In the genomic region with DNA sequence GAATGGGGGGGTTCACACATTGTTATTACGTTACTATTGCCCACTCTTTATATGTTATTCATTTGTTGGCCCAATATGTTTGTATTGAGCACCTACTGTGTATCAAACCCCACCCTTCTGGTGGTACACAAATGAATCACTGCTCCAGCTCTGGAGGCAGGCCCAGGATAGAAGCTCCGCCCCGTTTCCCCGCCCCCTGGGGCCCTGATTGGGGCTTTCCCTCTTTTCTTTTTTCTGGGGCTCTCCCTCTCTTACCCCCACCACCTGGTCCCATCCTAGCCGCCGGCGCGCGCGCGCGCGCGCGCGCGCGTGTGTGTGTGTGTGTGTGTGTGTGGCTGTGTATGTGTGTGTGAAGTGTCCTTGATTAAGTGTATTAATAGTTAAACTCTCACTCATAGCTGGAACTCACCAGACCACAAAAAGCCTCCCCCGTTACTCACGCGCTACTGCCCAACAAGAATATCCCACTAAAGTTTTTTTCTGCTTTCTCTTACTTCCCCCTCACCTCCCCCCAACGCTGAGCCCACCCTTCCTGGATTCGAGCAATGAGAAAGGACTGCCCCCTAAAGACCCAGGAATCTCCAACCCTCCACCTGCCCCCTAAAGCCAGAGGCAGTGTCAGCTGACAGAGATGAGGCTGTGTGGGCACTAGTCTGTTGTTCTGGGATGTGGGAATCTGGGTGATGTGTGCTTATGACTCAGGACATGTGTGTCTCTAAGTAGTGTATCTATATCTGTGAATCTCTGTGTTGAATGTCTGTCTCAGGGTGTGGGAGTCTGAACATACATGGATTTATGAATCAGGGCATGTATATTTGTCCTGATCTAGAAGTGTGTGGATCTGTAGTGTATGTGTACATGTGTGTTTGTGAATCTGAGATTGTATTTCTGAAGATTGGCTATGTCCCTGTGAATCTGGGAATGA, we compare ENCODE assay signal across 8 cellular contexts. TPM values are rescaled to one million over a fixed set of nuclear protein-coding genes. Genes with fewer than 3 reads are reported as not detected.
DNase-seq lines count a peak whose midpoint lies in the region; ATAC-seq and TF ChIP-seq lines count a peak whose summit lies in the region.

No MANE protein-coding gene starts in this region.

- peaks cover 26% of the 10 kb centered on the region for H3K27me3 Mint-ChIP-seq in activated naive CD4-positive, alpha-beta T cell treated with anti-CD3 and anti-CD28 coated beads, Interleukin-2, amount 50 U/mL, for 24 hours

- no peak for TF ChIP-seq CTCF in PC-3 (conservative IDR thresholded peaks at IDR 0.05; ENCODE audit: low read depth, low read length)
- no peak for TF ChIP-seq CTCF in upper lobe of right lung (IDR thresholded peaks at IDR 0.05)

- peaks cover 31% of the 10 kb centered on the region for H3K4me1 Mint-ChIP-seq in activated naive CD4-positive, alpha-beta T cell treated with anti-CD3 and anti-CD28 coated beads, Interleukin-2, amount 50 U/mL, for 24 hours

- CTCF ChIA-PET in PC-3 (lab: Charles Lee): interaction anchor here (0.6 to 0.9 kb wide), 3 partner anchors 9 to 14 kb away, joined by 3 to 14 read pairs (median 11); no protein-coding TSS in a partner anchor

- peak overlapping the region; percentile 24 for H3K4me3 Mint-ChIP-seq in activated naive CD4-positive, alpha-beta T cell treated with anti-CD3 and anti-CD28 coated beads, Interleukin-2, amount 50 U/mL, for 24 hours

- H3K36me3 Mint-ChIP-seq in activated naive CD4-positive, alpha-beta T cell treated with anti-CD3 and anti-CD28 coated beads, Interleukin-2, amount 50 U/mL, for 24 hours: no peaks in the 10 kb centered on the region

- H3K9me3 Mint-ChIP-seq in activated naive CD4-positive, alpha-beta T cell treated with anti-CD3 and anti-CD28 coated beads, Interleukin-2, amount 50 U/mL, for 24 hours: no peaks in the 10 kb centered on the region

- ATAC-seq in GM18861 (IDR thresholded peaks at IDR 0.05; ENCODE audit: unreplicated experiment): peak; percentile 39
- peak; percentile 36 for ATAC-seq in HG03045 (IDR thresholded peaks at IDR 0.05; ENCODE audit: unreplicated experiment)
- ATAC-seq in PC-3: peak; percentile 51
- peak; percentile 46 for ATAC-seq in upper lobe of right lung

- no peak overlapping the region for H3K27ac Mint-ChIP-seq in activated naive CD4-positive, alpha-beta T cell treated with anti-CD3 and anti-CD28 coated beads, Interleukin-2, amount 50 U/mL, for 24 hours

- H3K36me3 ChIP-seq in ACC112 (ENCODE audit: insufficient read depth, low read length): no peaks in the 10 kb centered on the region
- H3K36me3 ChIP-seq in PC-3 (ENCODE audit: low read depth, low read length): no peaks in the 10 kb centered on the region
- no peaks in the 10 kb centered on the region for H3K36me3 ChIP-seq in neuron (ENCODE audit: insufficient read depth, low read length)
- no peaks in the 10 kb centered on the region for H3K36me3 ChIP-seq in upper lobe of right lung

- peaks cover 3% of the 10 kb centered on the region for H3F3A ChIP-seq in PC-3 (ENCODE audit: low read length, unreplicated experiment)

- H3K4me1 ChIP-seq in ACC112 (ENCODE audit: control insufficient read depth, insufficient read depth, low read length, unreplicated experiment) (peaks cover 58% of the 10 kb centered on the region), PC-3 (ENCODE audit: insufficient read depth, low read length) (peaks cover 33% of the 10 kb centered on the region), neuron (ENCODE audit: insufficient read depth, low read length) (peaks cover 67% of the 10 kb centered on the region), upper lobe of right lung (peaks cover 76% of the 10 kb centered on the region)

- H3K9ac ChIP-seq in PC-3 (ENCODE audit: low read length): no peak overlapping the region

- H3K27ac ChIP-seq in ACC112 (ENCODE audit: low read depth, low read length) (peak overlapping the region; percentile 85), PC-3 (ENCODE audit: low read length) (peak overlapping the region; percentile 7), upper lobe of right lung (peak overlapping the region; percentile 84)

- H3K79me2 ChIP-seq in ACC112 (ENCODE audit: control insufficient read depth, insufficient read depth, low read length, unreplicated experiment) (peaks cover 77% of the 10 kb centered on the region), PC-3 (ENCODE audit: low read length) (peaks cover 63% of the 10 kb centered on the region)

- no TSS peak for BruUV-seq in PC-3 (replicated peaks; lab: Mats Ljungman, UMichigan)

- peak; percentile 73 for DNase-seq in PC-3
- peak; percentile 90 for DNase-seq in germinal center (ENCODE audit: low spot score)
- peak; percentile 90 for DNase-seq in upper lobe of right lung

- POLR2A ChIA-PET in PC-3 (lab: Charles Lee; ENCODE audit: unreplicated experiment): no interaction called here

- H2AFZ ChIP-seq in ACC112 (ENCODE audit: low read length, unreplicated experiment) (no peak overlapping the region), PC-3 (ENCODE audit: low read length) (no peak overlapping the region), neuron (ENCODE audit: low read depth, low read length) (no peak overlapping the region)

- H3K27me3 ChIP-seq in ACC112 (ENCODE audit: insufficient read depth, low read length) (no peaks in the 10 kb centered on the region), PC-3 (ENCODE audit: low read length) (peaks cover 16% of the 10 kb centered on the region), neuron (ENCODE audit: insufficient read depth, low read length) (no peaks in the 10 kb centered on the region), upper lobe of right lung (no peaks in the 10 kb centered on the region)

- H3K4me2 ChIP-seq in PC-3 (ENCODE audit: low read length): peak overlapping the region; percentile 27

- H3K4me3 ChIP-seq in ACC112 (ENCODE audit: low read depth, low read length): peak overlapping the region; percentile 96
- H3K4me3 ChIP-seq in PC-3 (ENCODE audit: low read length): peak overlapping the region; percentile 15; the same call in 1 of the 2 replicates
- peak overlapping the region; percentile 95 for H3K4me3 ChIP-seq in neuron (ENCODE audit: low read length)
- peak overlapping the region; percentile 94 for H3K4me3 ChIP-seq in upper lobe of right lung

- 0 out of 2 replicates have a peak, but pooled peaks cover 12% of the 10 kb centered on the region for H4K20me1 ChIP-seq in PC-3 (ENCODE audit: low read length)

- no peaks in the 10 kb centered on the region for H3K9me3 ChIP-seq in PC-3 (ENCODE audit: low read length)
- no peaks in the 10 kb centered on the region for H3K9me3 ChIP-seq in neuron (ENCODE audit: low read length)
- no peaks in the 10 kb centered on the region for H3K9me3 ChIP-seq in upper lobe of right lung

- intact Hi-C loops in PC-3 (cut with micrococcal nuclease): no loop called here
- intact Hi-C loops in upper lobe of right lung (cut with DNase I): no loop called here

- H3K9me2 ChIP-seq in PC-3 (replicated peaks; ENCODE audit: low read length): no peaks in the 10 kb centered on the region

RNA-seq across cellular contexts. Expression of a gene that starts 4.0 kb away (rescaled TPM):
- total RNA-seq in PC-3 (2014; rRNA removed) (31.1 and 42.4 TPM in 2 replicates), upper lobe of right lung (30.6 TPM)

Comparison
In these comparisons a context has a peak if more than half of its experiments do, and no peak if none do; other contexts are left out.
1. Peak in every context shown above with its lines: DNase-seq, ATAC-seq, H3K4me3 ChIP-seq and H3K27ac ChIP-seq.
2. H3K27ac ChIP-seq: peak in every context shown above with its lines; median percentile 85 in ACC112; 84 in upper lobe of right lung; 7 in PC-3.
3. H3K4me3 ChIP-seq: peak in every context shown above with its lines; median percentile 96 in ACC112; 95 in neuron; 94 in upper lobe of right lung; 15 in PC-3.